Comparison of ENCODE assay signal across 22 cellular contexts in genomic region chr14:101069666-101070362, GRCh38.
A peak's percentile ranks its signal among the peaks of the same experiment; 100 is the strongest.
DNase-seq lines count a peak whose midpoint lies in the region; ATAC-seq and TF ChIP-seq lines count a peak whose summit lies in the region.
"Had no signal": no experiment of that assay in that cellular context is flagged by ENCODE, and none has a peak within 500 bp of the region (broad histone marks: within the 10 kb centered on the region; RNA-seq: fewer than 3 reads in every experiment).

No MANE protein-coding gene starts in this region.

- H3K4me1 Mint-ChIP-seq in chondrocyte (ENCODE audit: low read depth): peaks cover 36% of the 10 kb centered on the region
- H3K4me1 Mint-ChIP-seq in osteocyte (ENCODE audit: unreplicated experiment): peaks cover 37% of the 10 kb centered on the region
- H3K4me1 Mint-ChIP-seq: memory B cell; naive thymus-derived CD8-positive, alpha-beta T cell had no signal

- intact Hi-C loops in cardiac septum (cut with DNase I): no loop called here
- intact Hi-C loops in upper lobe of right lung (cut with DNase I): no loop called here
- intact Hi-C loops in esophagus squamous epithelium (cut with DNase I): no loop called here
- intact Hi-C loops in right cardiac atrium (cut with DNase I): no loop called here

- H3K36me3 ChIP-seq in right atrium auricular region: no peaks in the 10 kb centered on the region
- no peaks in the 10 kb centered on the region for H3K36me3 ChIP-seq in upper lobe of right lung
- no peaks in the 10 kb centered on the region for H3K36me3 ChIP-seq in esophagus squamous epithelium
- H3K36me3 ChIP-seq: ascending aorta, gastrocnemius medialis had no signal

- no peak overlapping the region for H3K4me3 Mint-ChIP-seq in chondrocyte (ENCODE audit: unreplicated experiment)
- no peak overlapping the region for H3K4me3 Mint-ChIP-seq in osteocyte (ENCODE audit: unreplicated experiment)
- H3K4me3 Mint-ChIP-seq: CD4-positive, alpha-beta T cell; memory B cell; naive thymus-derived CD8-positive, alpha-beta T cell had no signal

- H3K9me3 ChIP-seq in right atrium auricular region (no peaks in the 10 kb centered on the region), upper lobe of right lung (no peaks in the 10 kb centered on the region), esophagus squamous epithelium (no peaks in the 10 kb centered on the region), right cardiac atrium (ENCODE audit: control insufficient read depth, low read length) (no peaks in the 10 kb centered on the region)
- H3K9me3 ChIP-seq: ascending aorta, gastrocnemius medialis had no signal

- H3K9me3 Mint-ChIP-seq in chondrocyte (ENCODE audit: low read depth) (no peaks in the 10 kb centered on the region), osteocyte (ENCODE audit: unreplicated experiment) (no peaks in the 10 kb centered on the region)
- H3K9me3 Mint-ChIP-seq: CD4-positive, alpha-beta T cell; memory B cell; naive thymus-derived CD8-positive, alpha-beta T cell had no signal

- no peak for TF ChIP-seq CTCF in right atrium auricular region (IDR thresholded peaks at IDR 0.05)
- no peak for TF ChIP-seq CTCF in chondrocyte (IDR thresholded peaks at IDR 0.05)
- no peak for TF ChIP-seq CTCF in osteocyte (IDR thresholded peaks at IDR 0.05)
- TF ChIP-seq CTCF in upper lobe of right lung (IDR thresholded peaks at IDR 0.05): no peak
- no peak for TF ChIP-seq CTCF in esophagus squamous epithelium (IDR thresholded peaks at IDR 0.05)

- peak overlapping the region; percentile 57 for H3K27ac Mint-ChIP-seq in chondrocyte (ENCODE audit: unreplicated experiment)
- no peak overlapping the region for H3K27ac Mint-ChIP-seq in osteocyte (ENCODE audit: unreplicated experiment)
- H3K27ac Mint-ChIP-seq: CD4-positive, alpha-beta T cell; memory B cell had no signal

- H3K27ac ChIP-seq in right atrium auricular region (no peak overlapping the region), upper lobe of right lung (no peak overlapping the region), esophagus squamous epithelium (no peak overlapping the region), right cardiac atrium (ENCODE audit: low read length) (no peak overlapping the region)
- H3K27ac ChIP-seq: ascending aorta, gastrocnemius medialis had no signal

- H3K4me3 ChIP-seq in right atrium auricular region (no peak overlapping the region), upper lobe of right lung (no peak overlapping the region), esophagus squamous epithelium (no peak overlapping the region), right cardiac atrium (ENCODE audit: low read length) (no peak overlapping the region)
- H3K4me3 ChIP-seq: ascending aorta, gastrocnemius medialis, K562 had no signal

- WGBS in esophagus squamous epithelium, 2 donors: 100% methylated on average over 1 to 2 of the region's 11 CpGs
- 93% methylated on average over 11 of the region's 11 CpGs for WGBS in right cardiac atrium

- H3K36me3 Mint-ChIP-seq in chondrocyte (ENCODE audit: low read depth) (no peaks in the 10 kb centered on the region), osteocyte (ENCODE audit: unreplicated experiment) (no peaks in the 10 kb centered on the region)
- H3K36me3 Mint-ChIP-seq: memory B cell; naive thymus-derived CD8-positive, alpha-beta T cell had no signal

- H3K27me3 ChIP-seq in right atrium auricular region (no peaks in the 10 kb centered on the region), upper lobe of right lung (no peaks in the 10 kb centered on the region), esophagus squamous epithelium (peaks cover 0 to 9% (median 0%) of the 10 kb centered on the region in 4 donors), right cardiac atrium (ENCODE audit: control insufficient read depth, insufficient read depth) (no peaks in the 10 kb centered on the region)
- H3K27me3 ChIP-seq: ascending aorta had no signal

- ATAC-seq in upper lobe of right lung (no peak), right cardiac atrium (no peak), HG03457 (IDR thresholded peaks at IDR 0.05; ENCODE audit: unreplicated experiment) (no peak)
- ATAC-seq: gastrocnemius medialis; K562; naive thymus-derived CD8-positive, alpha-beta T cell had no signal

- H3K4me1 ChIP-seq in right atrium auricular region (no peaks in the 10 kb centered on the region), upper lobe of right lung (no peaks in the 10 kb centered on the region), esophagus squamous epithelium (peaks cover 0 to 17% (median 3%) of the 10 kb centered on the region in 3 donors), right cardiac atrium (ENCODE audit: control insufficient read depth, insufficient read depth, low read length) (no peaks in the 10 kb centered on the region)
- H3K4me1 ChIP-seq: ascending aorta, gastrocnemius medialis had no signal

- TF ChIP-seq POLR2A in esophagus squamous epithelium (IDR thresholded peaks at IDR 0.05): no peak

- H3K27me3 Mint-ChIP-seq in chondrocyte (ENCODE audit: low read depth) (no peaks in the 10 kb centered on the region), osteocyte (ENCODE audit: unreplicated experiment) (no peaks in the 10 kb centered on the region)

- DNase-seq in cardiac septum (ENCODE audit: low spot score) (peak; percentile 63), right atrium auricular region (ENCODE audit: low spot score) (no peak), chondrocyte (ENCODE audit: low spot score) (peak; percentile 37), osteocyte (ENCODE audit: extremely low spot score, unreplicated experiment) (peak; percentile 44), upper lobe of right lung (peak; percentile 48), esophagus squamous epithelium (lab: John Stamatoyannopoulos, UW) (no peak), right cardiac atrium (no peak)
- DNase-seq: activated CD4-positive, alpha-beta T cell treated with anti-CD3 and anti-CD28 coated beads for 4 hours; activated naive CD4-positive, alpha-beta T cell treated with Interleukin-2 at 50 U/mL for 16 hours; DMS153; effector CD4-positive, alpha-beta T cell; GDM1; NCI-H1694 treated with DMSO at 0.1 percent for 48 hours; NCI-H774; SHP77 treated with DMSO at 0.1 percent for 48 hours had no signal

Comparison
In these comparisons a context has a peak if more than half of its experiments do, and no peak if none do; other contexts are left out.
1. DNase-seq: peak in cardiac septum (single experiment), chondrocyte (single experiment), osteocyte (single experiment) and upper lobe of right lung (single experiment); none in right atrium auricular region (single experiment), esophagus squamous epithelium (single experiment) and right cardiac atrium (0 of 3).